Comparison of ENCODE assay signal across 11 cellular contexts in genomic region chr20:62587757-62588402, GRCh38. TPM values are rescaled to one million over a fixed set of nuclear protein-coding genes. Genes with fewer than 3 reads are reported as not detected.
DNase-seq lines count a peak whose midpoint lies in the region; TF ChIP-seq lines count a peak whose summit lies in the region.
"Had no signal": no experiment of that assay in that cellular context is flagged by ENCODE, and none has a peak within 500 bp of the region (broad histone marks: within the 10 kb centered on the region; RNA-seq: fewer than 3 reads in every experiment).

No MANE protein-coding gene starts in this region.

- CTCF ChIA-PET in A673 (lab: Charles Lee) (no interaction called here), RWPE1 (lab: Yijun Ruan, JAX) (interaction anchor here (0.6 to 3.1 kb wide), 8 partner anchors 29 to 1490 kb away, joined by 3 to 18 read pairs (median 4); no protein-coding TSS in a partner anchor)

- H3K4me3 ChIP-seq in A673 (ENCODE audit: low read depth, low read length, poor library complexity, severe bottlenecking): no peak overlapping the region
- H3K4me3 ChIP-seq in epithelial cell of esophagus (ENCODE audit: low read length): no peak overlapping the region
- no peak overlapping the region for H3K4me3 ChIP-seq in effector memory CD4-positive, alpha-beta T cell (ENCODE audit: insufficient read depth, low read depth, low read length, poor library complexity, severe bottlenecking)

- DNase-seq in A673 (ENCODE audit: low spot score): peak; percentile 39
- DNase-seq in Daoy (ENCODE audit: low read depth): peak; percentile 49
- DNase-seq in RWPE1 (ENCODE audit: low spot score): peak; percentile 56
- peak; percentile 16 for DNase-seq in epithelial cell of esophagus (ENCODE audit: low read depth)
- DNase-seq in NCI-H187 (lab: John Stamatoyannopoulos, UW): no peak
- DNase-seq in effector memory CD4-positive, alpha-beta T cell: no peak
- no peak for DNase-seq in NCI-H2171 treated with DMSO at 0.1 percent for 48 hours (lab: John Stamatoyannopoulos, UW)
- no peak for DNase-seq in NCI-H446 (lab: John Stamatoyannopoulos, UW)
- DNase-seq: NCI-H748 treated with DMSO at 0.1 percent for 48 hours, T-helper 1 cell had no signal

- POLR2A ChIA-PET in A673 (lab: Charles Lee; ENCODE audit: low non-redundant PET): no interaction called here
- POLR2A ChIA-PET in RWPE1 (lab: Yijun Ruan, JAX; ENCODE audit: low non-redundant PET): interaction anchor here (0.6 kb wide), 1 partner anchor 66 kb away, joined by 3 read pairs; no protein-coding TSS in a partner anchor

- no TSS peak for BruUV-seq in A673 (replicated peaks; lab: Mats Ljungman, UMichigan)

- TF ChIP-seq CTCF in A673 (conservative IDR thresholded peaks at IDR 0.05; ENCODE audit: low read depth, low read length) (no peak), RWPE1 (conservative IDR thresholded peaks at IDR 0.05; ENCODE audit: low read depth) (no peak), epithelial cell of esophagus (IDR thresholded peaks at IDR 0.05; ENCODE audit: insufficient read depth, low read depth, low read length, missing control alignments) (no peak)

- no peak overlapping the region for H3K27ac ChIP-seq in A673 (ENCODE audit: low read depth, low read length, poor library complexity, severe bottlenecking)
- peak overlapping the region; percentile 79 for H3K27ac ChIP-seq in RWPE1
- no peak overlapping the region for H3K27ac ChIP-seq in effector memory CD4-positive, alpha-beta T cell (ENCODE audit: insufficient read depth, low read length, poor library complexity, severe bottlenecking)

- no peaks in the 10 kb centered on the region for H3K36me3 ChIP-seq in A673 (ENCODE audit: insufficient read depth, low read length, poor library complexity, severe bottlenecking)
- H3K36me3 ChIP-seq in effector memory CD4-positive, alpha-beta T cell (ENCODE audit: control insufficient read depth, insufficient read depth, low read length): no peaks in the 10 kb centered on the region

- peaks cover 21% of the 10 kb centered on the region for H3K27me3 ChIP-seq in A673 (replicated peaks; ENCODE audit: insufficient read depth, low read depth, low read length, poor library complexity)
- H3K27me3 ChIP-seq in effector memory CD4-positive, alpha-beta T cell (replicated peaks; ENCODE audit: control insufficient read depth, insufficient read depth, low read length, poor library complexity, severe bottlenecking): peaks cover 5% of the 10 kb centered on the region

- intact Hi-C loops in A673 (cut with micrococcal nuclease; ENCODE audit: unreplicated experiment): no loop called here

- no peaks in the 10 kb centered on the region for H3K9me3 ChIP-seq in A673 (ENCODE audit: low read depth, low read length, poor library complexity, severe bottlenecking)
- H3K9me3 ChIP-seq in effector memory CD4-positive, alpha-beta T cell (ENCODE audit: control insufficient read depth, low read length): no peaks in the 10 kb centered on the region
- H3K9me3 ChIP-seq: Caco-2 had no signal

- no peaks in the 10 kb centered on the region for H3K4me1 ChIP-seq in A673 (ENCODE audit: insufficient read depth, low read length, poor library complexity, severe bottlenecking)
- H3K4me1 ChIP-seq in effector memory CD4-positive, alpha-beta T cell (ENCODE audit: control insufficient read depth, insufficient read depth, low read length, poor library complexity, severe bottlenecking): no peaks in the 10 kb centered on the region
- H3K4me1 ChIP-seq: Caco-2 had no signal

RNA-seq across cellular contexts. Expression of gene SLCO4A1, which starts 54.4 kb away (rescaled TPM):
- total RNA-seq in A673 (2021): 44.5 and 48.8 TPM in 2 replicates
- total RNA-seq in Daoy (2014; rRNA removed; shearing (Covaris generic)): 15.4 and 16.3 TPM in 2 replicates

Comparison
In these comparisons a context has a peak if more than half of its experiments do, and no peak if none do; other contexts are left out.
1. DNase-seq: peak in A673 (single experiment), Daoy (single experiment), RWPE1 (single experiment) and epithelial cell of esophagus (single experiment); none in NCI-H187 (0 of 2), effector memory CD4-positive, alpha-beta T cell (0 of 3), NCI-H2171 treated with DMSO at 0.1 percent for 48 hours (single experiment) and NCI-H446 (0 of 2).